In the genomic region with DNA sequence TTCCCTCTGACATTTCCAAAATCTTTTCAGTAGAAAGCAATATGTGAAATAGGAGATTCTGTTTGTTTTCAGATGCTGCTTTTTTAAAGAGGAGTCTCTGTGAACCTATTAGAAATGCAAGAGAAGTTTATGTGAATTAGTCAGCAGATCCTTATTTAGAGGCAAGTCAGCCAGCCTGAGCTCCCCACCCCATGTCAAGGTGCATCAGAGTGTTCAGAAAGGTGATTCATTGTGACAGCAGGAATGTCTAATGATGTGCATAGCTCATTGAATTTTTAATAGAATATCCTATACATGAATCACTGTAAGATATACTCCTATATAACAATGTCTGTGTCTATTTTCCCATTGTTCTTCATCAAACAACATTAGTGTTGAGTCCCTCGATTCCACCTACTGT, we compare ENCODE assay signal across 19 cellular contexts.
A peak's percentile ranks its signal among the peaks of the same experiment; 100 is the strongest.
DNase-seq lines count a peak whose midpoint lies in the region; TF ChIP-seq lines count a peak whose summit lies in the region.
"Had no signal": no experiment of that assay in that cellular context is flagged by ENCODE, and none has a peak within 500 bp of the region (broad histone marks: within the 10 kb centered on the region; RNA-seq: fewer than 3 reads in every experiment).

No MANE protein-coding gene starts in this region.

- DNase-seq in HK-2 (ENCODE audit: unreplicated experiment) (peak; percentile 1), RKO (ENCODE audit: low spot score) (peak; percentile 28), epithelial cell of esophagus (ENCODE audit: low read depth) (peak; percentile 95), type B pancreatic cell (ENCODE audit: extremely low spot score, unreplicated experiment) (no peak), NCI-H1436 (lab: John Stamatoyannopoulos, UW) (no peak), COLO668 (lab: John Stamatoyannopoulos, UW; ENCODE audit: unreplicated experiment) (no peak)
- no peak for DNase-seq in stimulated activated CD4-positive, alpha-beta T cell treated with anti-CD3 and anti-CD28 coated beads, Interleukin-4, amount 100 ng/mL, for 24 hours
- DNase-seq: DMS79, NCI-H1092 treated with DMSO at 0.1 percent for 48 hours, NCI-H1694, NCI-H2081 treated with DMSO at 0.1 percent for 48 hours, NCI-H2171 treated with DMSO at 0.1 percent for 48 hours, NCI-H446, NCI-H526, OCI-M1 had no signal

- H3K4me3 ChIP-seq in epithelial cell of esophagus (ENCODE audit: low read length) = no peak overlapping the region
- H3K4me3 ChIP-seq: A549, K562 had no signal

- H3K27ac Mint-ChIP-seq in type B pancreatic cell = peak overlapping the region; percentile 65
- H3K27ac Mint-ChIP-seq: B cell, CD14-positive monocyte had no signal

- TF ChIP-seq CTCF in epithelial cell of esophagus (IDR thresholded peaks at IDR 0.05; ENCODE audit: insufficient read depth, low read depth, low read length, missing control alignments) = no peak
- no peak for TF ChIP-seq CTCF in type B pancreatic cell (conservative IDR thresholded peaks at IDR 0.05)

- no peaks in the 10 kb centered on the region for H3K27me3 Mint-ChIP-seq in type B pancreatic cell
- H3K27me3 Mint-ChIP-seq: B cell had no signal

- H3K4me1 Mint-ChIP-seq in type B pancreatic cell (ENCODE audit: unreplicated experiment) = no peaks in the 10 kb centered on the region
- H3K4me1 Mint-ChIP-seq: B cell, CD14-positive monocyte had no signal

- H3K9me3 Mint-ChIP-seq in type B pancreatic cell = peaks cover 4% of the 10 kb centered on the region

- no peaks in the 10 kb centered on the region for H3K36me3 Mint-ChIP-seq in type B pancreatic cell
- H3K36me3 Mint-ChIP-seq: CD14-positive monocyte had no signal

- H3K4me3 Mint-ChIP-seq in type B pancreatic cell = no peak overlapping the region
- H3K4me3 Mint-ChIP-seq: B cell, CD14-positive monocyte had no signal

Comparison
In these comparisons a context has a peak if more than half of its experiments do, and no peak if none do; other contexts are left out.
1. DNase-seq: peak in HK-2 (single experiment), RKO (single experiment) and epithelial cell of esophagus (single experiment); none in type B pancreatic cell (single experiment), stimulated activated CD4-positive, alpha-beta T cell treated with anti-CD3 and anti-CD28 coated beads, Interleukin-4, amount 100 ng/mL, for 24 hours (single experiment), NCI-H1436 (single experiment) and COLO668 (single experiment).